In the genomic region with DNA sequence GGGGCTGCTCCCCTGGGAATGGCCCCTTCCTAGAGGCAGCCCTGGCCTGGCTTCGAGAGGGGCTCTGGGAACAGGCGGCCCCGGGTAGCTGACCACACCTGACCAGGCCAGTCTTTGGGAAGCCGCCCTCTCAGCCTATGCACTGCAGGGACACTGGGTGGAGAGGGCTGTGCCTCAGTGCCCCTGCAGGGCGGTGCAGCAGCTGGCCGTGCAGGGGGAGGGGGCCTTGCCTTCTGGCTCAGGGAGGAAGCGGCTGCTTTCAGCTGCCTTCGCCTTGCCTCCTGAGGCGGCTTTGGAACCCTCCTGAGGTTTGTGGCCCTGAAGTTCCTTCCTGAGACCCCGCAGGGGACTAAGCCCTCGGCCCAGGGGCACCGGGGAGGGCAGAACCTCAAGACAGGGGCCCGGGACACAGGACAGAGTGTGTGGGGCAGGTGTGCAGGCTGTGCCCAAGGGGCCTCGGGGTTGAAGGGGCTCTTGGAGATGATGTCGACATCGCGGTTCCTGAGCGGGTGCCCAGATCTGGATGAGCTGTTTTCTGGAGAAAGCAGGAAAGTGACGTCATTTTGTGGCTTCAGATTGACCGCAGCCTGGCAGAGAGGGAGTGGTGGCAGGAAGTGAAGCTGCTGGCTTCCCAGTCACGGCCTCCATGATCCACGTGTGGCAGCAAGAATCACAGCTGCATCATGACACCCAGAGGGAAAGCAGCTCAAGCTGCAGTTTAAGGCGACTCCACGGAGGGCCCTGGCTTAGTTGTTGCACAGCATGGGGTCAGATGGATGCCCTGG, we compare ENCODE assay signal across 8 cellular contexts. TPM values are rescaled to one million over a fixed set of nuclear protein-coding genes. Genes with fewer than 3 reads are reported as not detected.
DNase-seq lines count a peak whose midpoint lies in the region; ATAC-seq and TF ChIP-seq lines count a peak whose summit lies in the region.

No MANE protein-coding gene starts in this region.

- H3K4me1 Mint-ChIP-seq in Calu3 (ENCODE audit: low read depth, unreplicated experiment): peaks cover 19% of the 10 kb centered on the region
- H3K4me1 Mint-ChIP-seq in activated T-cell treated with anti-CD3 and anti-CD28 coated beads, Interleukin-2, amount 50 U/mL, for 24 hours (ENCODE audit: low read depth): peaks cover 60% of the 10 kb centered on the region
- peaks cover 5% of the 10 kb centered on the region for H3K4me1 Mint-ChIP-seq in progenitor cell of endocrine pancreas (ENCODE audit: low read depth)
- peaks cover 5% of the 10 kb centered on the region for H3K4me1 Mint-ChIP-seq in type B pancreatic cell (ENCODE audit: unreplicated experiment)

- BruUV-seq in Calu3 (replicated peaks; lab: Mats Ljungman, UMichigan) (no TSS peak), PC-9 (replicated peaks; lab: Mats Ljungman, UMichigan) (no TSS peak)

- peaks cover 11% of the 10 kb centered on the region for H3K27me3 Mint-ChIP-seq in Calu3 (ENCODE audit: unreplicated experiment)
- no peaks in the 10 kb centered on the region for H3K27me3 Mint-ChIP-seq in activated T-cell treated with anti-CD3 and anti-CD28 coated beads, Interleukin-2, amount 50 U/mL, for 24 hours
- peaks cover 25% of the 10 kb centered on the region for H3K27me3 Mint-ChIP-seq in progenitor cell of endocrine pancreas
- H3K27me3 Mint-ChIP-seq in type B pancreatic cell: peaks cover 5% of the 10 kb centered on the region

- POLR2A ChIA-PET in PC-9 (lab: Charles Lee; ENCODE audit: unreplicated experiment): interaction anchor here (0.6 to 1.0 kb wide), 3 partner anchors 9 to 20 kb away, joined by 3 to 10 read pairs (median 3); no protein-coding TSS in a partner anchor

- DNase-seq in Calu3 (peak; percentile 78), PC-9 (peak; percentile 80 to 88), fibroblast of peridontal ligament (ENCODE audit: extremely low read depth) (peak; percentile 100), progenitor cell of endocrine pancreas (ENCODE audit: low spot score, unreplicated experiment) (no peak), type B pancreatic cell (ENCODE audit: extremely low spot score, unreplicated experiment) (no peak)
- DNase-seq in activated T-cell treated with anti-CD3 and anti-CD28 coated beads, Interleukin-2, amount 50 U/mL, for 24 hours: peak; percentile 85

- H4K20me1 ChIP-seq in PC-9 (ENCODE audit: insufficient read depth): no peaks in the 10 kb centered on the region

- H3K36me3 Mint-ChIP-seq in Calu3 (ENCODE audit: insufficient read depth, unreplicated experiment) (peaks cover 23% of the 10 kb centered on the region), progenitor cell of endocrine pancreas (ENCODE audit: insufficient read depth) (no peaks in the 10 kb centered on the region), type B pancreatic cell (no peaks in the 10 kb centered on the region)
- peaks cover 16% of the 10 kb centered on the region for H3K36me3 Mint-ChIP-seq in activated T-cell treated with anti-CD3 and anti-CD28 coated beads, Interleukin-2, amount 50 U/mL, for 24 hours (ENCODE audit: low read depth)

- H3K27ac ChIP-seq in PC-9: peak overlapping the region; percentile 71

- no peaks in the 10 kb centered on the region for H3K36me3 ChIP-seq in PC-9 (ENCODE audit: low read depth)

- CTCF ChIA-PET in Calu3 (lab: Charles Lee): no interaction called here
- CTCF ChIA-PET in PC-9 (lab: Charles Lee): no interaction called here

- ATAC-seq in HG03460 (IDR thresholded peaks at IDR 0.05; ENCODE audit: unreplicated experiment): no peak
- no peak for ATAC-seq in HG02588 (IDR thresholded peaks at IDR 0.05; ENCODE audit: unreplicated experiment)

- no peaks in the 10 kb centered on the region for H3K79me2 ChIP-seq in PC-9 (ENCODE audit: low read depth)

- no peaks in the 10 kb centered on the region for H3K9me3 ChIP-seq in PC-9 (ENCODE audit: insufficient read depth, low read depth)

- H3K27me3 ChIP-seq in PC-9 (ENCODE audit: insufficient read depth, low read depth): no peaks in the 10 kb centered on the region

- H3F3A ChIP-seq in PC-9 (ENCODE audit: insufficient read depth, low read depth): peaks cover 9% of the 10 kb centered on the region; the same call in 1 of the 2 replicates

- H2AFZ ChIP-seq in PC-9: no peak overlapping the region

- no peak overlapping the region for H3K4me3 ChIP-seq in PC-9

- H3K27ac Mint-ChIP-seq in Calu3 (ENCODE audit: unreplicated experiment) (peak overlapping the region; percentile 79), progenitor cell of endocrine pancreas (peak overlapping the region; percentile 65), type B pancreatic cell (no peak overlapping the region)
- H3K27ac Mint-ChIP-seq in activated T-cell treated with anti-CD3 and anti-CD28 coated beads, Interleukin-2, amount 50 U/mL, for 24 hours: peak overlapping the region; percentile 97

- peak overlapping the region; percentile 65 for H3K4me2 ChIP-seq in PC-9

- H3K9me3 Mint-ChIP-seq in Calu3 (ENCODE audit: low read depth, unreplicated experiment) (no peaks in the 10 kb centered on the region), progenitor cell of endocrine pancreas (ENCODE audit: low read depth) (no peaks in the 10 kb centered on the region), type B pancreatic cell (no peaks in the 10 kb centered on the region)
- no peaks in the 10 kb centered on the region for H3K9me3 Mint-ChIP-seq in activated T-cell treated with anti-CD3 and anti-CD28 coated beads, Interleukin-2, amount 50 U/mL, for 24 hours

- H3K4me3 Mint-ChIP-seq in Calu3 (ENCODE audit: low read depth, unreplicated experiment) (no peak overlapping the region), progenitor cell of endocrine pancreas (ENCODE audit: low read depth) (no peak overlapping the region), type B pancreatic cell (peak overlapping the region; percentile 76)
- H3K4me3 Mint-ChIP-seq in activated T-cell treated with anti-CD3 and anti-CD28 coated beads, Interleukin-2, amount 50 U/mL, for 24 hours: peak overlapping the region; percentile 63

- TF ChIP-seq CTCF in Calu3 (IDR thresholded peaks at IDR 0.05; ENCODE audit: unreplicated experiment) (no peak), PC-9 (conservative IDR thresholded peaks at IDR 0.05) (no peak), progenitor cell of endocrine pancreas (IDR thresholded peaks at IDR 0.05; ENCODE audit: unreplicated experiment) (no peak), type B pancreatic cell (conservative IDR thresholded peaks at IDR 0.05) (no peak)

- no peaks in the 10 kb centered on the region for H3K9me2 ChIP-seq in PC-9 (ENCODE audit: insufficient read depth)

- intact Hi-C loops in Calu3 (cut with micrococcal nuclease; ENCODE audit: unreplicated experiment) (no loop called here), PC-9 (cut with micrococcal nuclease; ENCODE audit: unreplicated experiment) (loop anchor here (1.0 kb wide), 1 partner anchor 19 kb away; no protein-coding TSS in a partner anchor)

- peaks cover 26% of the 10 kb centered on the region for H3K4me1 ChIP-seq in PC-9 (replicated peaks; ENCODE audit: insufficient read depth)

RNA-seq across cellular contexts. Expression of a gene that starts 17.7 kb away (rescaled TPM):
- total RNA-seq in Calu3 (2022): 40.4 and 54.4 TPM in 2 replicates
- total RNA-seq in PC-9 (2021): 18.3 and 31.5 TPM in 2 replicates
- 13.7 and 16.3 TPM in 2 replicates for total RNA-seq in progenitor cell of endocrine pancreas
- 6.2 and 7.1 TPM in 2 replicates for total RNA-seq in type B pancreatic cell (ENCODE audit: low replicate concordance)

RNA-seq across cellular contexts. Expression of a gene that starts 21.4 kb away (rescaled TPM):
- total RNA-seq in Calu3 (2022) (not detected in 2 replicates), PC-9 (2021) (not detected in 2 replicates), progenitor cell of endocrine pancreas (1.2 TPM in 2 replicates), type B pancreatic cell (ENCODE audit: low replicate concordance) (not detected in 2 replicates)

RNA-seq across cellular contexts. Expression of a gene that starts 29.0 kb away (rescaled TPM):
- not detected in 2 replicates for total RNA-seq in Calu3 (2022)
- total RNA-seq in PC-9 (2021): not detected in 2 replicates
- not detected in 2 replicates for total RNA-seq in progenitor cell of endocrine pancreas
- total RNA-seq in type B pancreatic cell (ENCODE audit: low replicate concordance): not detected in 2 replicates

RNA-seq across cellular contexts. Expression of a gene that starts 49.7 kb away (rescaled TPM):
- total RNA-seq in Calu3 (2022): 41.0 and 47.2 TPM in 2 replicates
- total RNA-seq in PC-9 (2021): 40.7 and 52.8 TPM in 2 replicates
- 63.2 and 77.0 TPM in 2 replicates for total RNA-seq in progenitor cell of endocrine pancreas
- 57.9 and 58.6 TPM in 2 replicates for total RNA-seq in type B pancreatic cell (ENCODE audit: low replicate concordance)

RNA-seq across cellular contexts. Expression of a gene that starts 49.7 kb away (rescaled TPM):
- total RNA-seq in Calu3 (2022) (21.2 and 24.0 TPM in 2 replicates), PC-9 (2021) (40.1 and 44.7 TPM in 2 replicates), progenitor cell of endocrine pancreas (54.2 and 56.8 TPM in 2 replicates), type B pancreatic cell (ENCODE audit: low replicate concordance) (39.7 and 51.9 TPM in 2 replicates)

Comparison
In these comparisons a context has a peak if more than half of its experiments do, and no peak if none do; other contexts are left out.
1. DNase-seq: peak in Calu3 (single experiment), PC-9 (2 of 2), activated T-cell treated with anti-CD3 and anti-CD28 coated beads, Interleukin-2, amount 50 U/mL, for 24 hours (single experiment) and fibroblast of peridontal ligament (single experiment); none in progenitor cell of endocrine pancreas (single experiment) and type B pancreatic cell (single experiment).
2. H3K4me3 Mint-ChIP-seq: peak in activated T-cell treated with anti-CD3 and anti-CD28 coated beads, Interleukin-2, amount 50 U/mL, for 24 hours (single experiment) and type B pancreatic cell (single experiment); none in Calu3 (single experiment) and progenitor cell of endocrine pancreas (single experiment).